ENCODE assay signal across 34 cellular contexts in genomic region chr19:30846102-30846501, GRCh38.
"Had no signal": no experiment of that assay in that cellular context is flagged by ENCODE, and none has a peak within 500 bp of the region (broad histone marks: within the 10 kb centered on the region; RNA-seq: fewer than 3 reads in every experiment).

No MANE protein-coding gene starts in this region.

- DNase-seq: Karpas-422, Kasumi-1, MG63, MM.1S, MV-4-11, NCI-H1048, NCI-H1092, NCI-H1092 treated with DMSO at 0.1 percent for 48 hours, NCI-H1105, NCI-H1105 treated with DMSO at 0.1 percent for 48 hours, NCI-H1417, NCI-H1417 treated with DMSO at 0.1 percent for 48 hours, NCI-H1436, NCI-H1436 treated with DMSO at 0.1 percent for 48 hours, NCI-H146, NCI-H1694, NCI-H1694 treated with DMSO at 0.1 percent for 48 hours, NCI-H187, NCI-H187 treated with DMSO at 0.1 percent for 48 hours, NCI-H1930, NCI-H2029, NCI-H2029 treated with DMSO at 0.1 percent for 48 hours, NCI-H2081, NCI-H2081 treated with DMSO at 0.1 percent for 48 hours, NCI-H2107, NCI-H2171, NCI-H2171 treated with DMSO at 0.1 percent for 48 hours, NCI-H2227 treated with DMSO at 0.1 percent for 48 hours, NCI-H226, NCI-H345, NCI-H446, NCI-H446 treated with DMSO at 0.1 percent for 48 hours, NCI-H510A, NCI-H510A treated with DMSO at 0.1 percent for 48 hours had no signal

- H3K9me3 ChIP-seq: MG63 had no signal

- H3K27me3 ChIP-seq: MG63 had no signal

- H3K36me3 ChIP-seq: MG63 had no signal

- H3K4me3 ChIP-seq: MG63 had no signal
